1 cellular context compared by ENCODE assay signal in the genomic region with DNA sequence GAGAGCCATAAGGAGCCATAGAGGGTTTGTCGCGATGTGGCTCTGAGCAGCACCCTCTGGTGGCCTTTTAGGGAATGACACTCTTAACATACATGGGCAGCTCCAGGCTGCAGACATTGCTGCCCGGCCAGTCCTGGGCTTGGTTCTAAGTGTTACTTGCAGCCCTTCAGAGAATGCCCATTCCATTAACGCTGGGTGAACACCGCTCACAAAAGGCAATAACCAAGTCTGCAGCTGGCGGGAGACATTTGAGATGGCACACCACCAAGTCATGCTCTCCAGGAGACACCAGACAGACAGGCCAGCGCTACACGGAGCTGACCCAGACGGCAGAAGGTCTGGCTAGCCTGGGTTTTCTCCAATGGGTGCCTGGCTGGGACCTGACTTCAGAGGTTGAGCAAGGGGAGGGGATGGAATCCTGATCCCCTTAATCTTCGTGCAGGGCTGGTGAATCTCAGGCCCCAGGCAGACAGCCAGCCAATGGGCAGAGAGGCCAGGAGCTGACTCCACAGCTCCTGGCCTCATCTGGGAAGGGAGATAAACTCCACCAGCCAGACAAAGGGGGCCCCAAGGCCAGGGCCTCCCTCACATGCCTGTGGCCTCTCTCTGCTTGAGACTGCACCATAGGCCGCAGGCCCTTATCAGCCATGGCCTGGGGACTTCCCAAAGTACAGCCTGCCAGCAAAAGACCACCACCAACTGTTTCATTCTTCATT.
TF ChIP-seq lines count a peak whose summit lies in the region.

No MANE protein-coding gene starts in this region.

TF ChIP-seq in HepG2, 621 proteins besides CTCF, POLR2A, EP300 and RAD21 (continued from another document and continues in another):
- TF ChIP-seq, protein P1, sequence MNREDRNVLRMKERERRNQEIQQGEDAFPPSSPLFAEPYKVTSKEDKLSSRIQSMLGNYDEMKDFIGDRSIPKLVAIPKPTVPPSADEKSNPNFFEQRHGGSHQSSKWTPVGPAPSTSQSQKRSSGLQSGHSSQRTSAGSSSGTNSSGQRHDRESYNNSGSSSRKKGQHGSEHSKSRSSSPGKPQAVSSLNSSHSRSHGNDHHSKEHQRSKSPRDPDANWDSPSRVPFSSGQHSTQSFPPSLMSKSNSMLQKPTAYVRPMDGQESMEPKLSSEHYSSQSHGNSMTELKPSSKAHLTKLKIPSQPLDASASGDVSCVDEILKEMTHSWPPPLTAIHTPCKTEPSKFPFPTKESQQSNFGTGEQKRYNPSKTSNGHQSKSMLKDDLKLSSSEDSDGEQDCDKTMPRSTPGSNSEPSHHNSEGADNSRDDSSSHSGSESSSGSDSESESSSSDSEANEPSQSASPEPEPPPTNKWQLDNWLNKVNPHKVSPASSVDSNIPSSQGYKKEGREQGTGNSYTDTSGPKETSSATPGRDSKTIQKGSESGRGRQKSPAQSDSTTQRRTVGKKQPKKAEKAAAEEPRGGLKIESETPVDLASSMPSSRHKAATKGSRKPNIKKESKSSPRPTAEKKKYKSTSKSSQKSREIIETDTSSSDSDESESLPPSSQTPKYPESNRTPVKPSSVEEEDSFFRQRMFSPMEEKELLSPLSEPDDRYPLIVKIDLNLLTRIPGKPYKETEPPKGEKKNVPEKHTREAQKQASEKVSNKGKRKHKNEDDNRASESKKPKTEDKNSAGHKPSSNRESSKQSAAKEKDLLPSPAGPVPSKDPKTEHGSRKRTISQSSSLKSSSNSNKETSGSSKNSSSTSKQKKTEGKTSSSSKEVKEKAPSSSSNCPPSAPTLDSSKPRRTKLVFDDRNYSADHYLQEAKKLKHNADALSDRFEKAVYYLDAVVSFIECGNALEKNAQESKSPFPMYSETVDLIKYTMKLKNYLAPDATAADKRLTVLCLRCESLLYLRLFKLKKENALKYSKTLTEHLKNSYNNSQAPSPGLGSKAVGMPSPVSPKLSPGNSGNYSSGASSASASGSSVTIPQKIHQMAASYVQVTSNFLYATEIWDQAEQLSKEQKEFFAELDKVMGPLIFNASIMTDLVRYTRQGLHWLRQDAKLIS (CRISPR knock-in tag; IDR thresholded peaks at IDR 0.05), result no peak
- TF ChIP-seq RBFOX2 (IDR thresholded peaks at IDR 0.05; ENCODE audit: low read depth, low read length) (no peak), MLLT10 (CRISPR knock-in tag; IDR thresholded peaks at IDR 0.05) (no peak), RXRB (CRISPR knock-in tag; IDR thresholded peaks at IDR 0.05; ENCODE audit: borderline replicate concordance) (0 out of 2 replicates have a peak, but pooled peaks have one; percentile 25), PLRG1 (conservative IDR thresholded peaks at IDR 0.05) (no peak), HNRNPUL1 (IDR thresholded peaks at IDR 0.05; ENCODE audit: low read depth, low read length) (no peak), ZNF552 (CRISPR knock-in tag; IDR thresholded peaks at IDR 0.05; ENCODE audit: borderline replicate concordance) (no peak), ZNF383 (CRISPR knock-in tag; IDR thresholded peaks at IDR 0.05; ENCODE audit: borderline replicate concordance) (no peak), PHB2 (IDR thresholded peaks at IDR 0.05; ENCODE audit: partially characterized antibody) (no peak), MAZ (IDR thresholded peaks at IDR 0.05; ENCODE audit: borderline replicate concordance, low read depth, low read length) (peak; percentile 42; the same call in 1 of the 2 replicates), MAZ (CRISPR knock-in tag; IDR thresholded peaks at IDR 0.05; ENCODE audit: low read depth) (no peak), HNRNPL (IDR thresholded peaks at IDR 0.05; ENCODE audit: low read depth, low read length) (0 out of 2 replicates have a peak, but pooled peaks have one; percentile 15), KDM4B (CRISPR knock-in tag; IDR thresholded peaks at IDR 0.05) (no peak), ZFP36L2 (CRISPR knock-in tag; IDR thresholded peaks at IDR 0.05) (no peak), TRIM24 (CRISPR knock-in tag; IDR thresholded peaks at IDR 0.05) (no peak), ZNF7 (CRISPR knock-in tag; IDR thresholded peaks at IDR 0.05) (no peak), KLF9 (CRISPR knock-in tag; IDR thresholded peaks at IDR 0.05; ENCODE audit: low read depth) (no peak)
- TF ChIP-seq, protein P2, sequence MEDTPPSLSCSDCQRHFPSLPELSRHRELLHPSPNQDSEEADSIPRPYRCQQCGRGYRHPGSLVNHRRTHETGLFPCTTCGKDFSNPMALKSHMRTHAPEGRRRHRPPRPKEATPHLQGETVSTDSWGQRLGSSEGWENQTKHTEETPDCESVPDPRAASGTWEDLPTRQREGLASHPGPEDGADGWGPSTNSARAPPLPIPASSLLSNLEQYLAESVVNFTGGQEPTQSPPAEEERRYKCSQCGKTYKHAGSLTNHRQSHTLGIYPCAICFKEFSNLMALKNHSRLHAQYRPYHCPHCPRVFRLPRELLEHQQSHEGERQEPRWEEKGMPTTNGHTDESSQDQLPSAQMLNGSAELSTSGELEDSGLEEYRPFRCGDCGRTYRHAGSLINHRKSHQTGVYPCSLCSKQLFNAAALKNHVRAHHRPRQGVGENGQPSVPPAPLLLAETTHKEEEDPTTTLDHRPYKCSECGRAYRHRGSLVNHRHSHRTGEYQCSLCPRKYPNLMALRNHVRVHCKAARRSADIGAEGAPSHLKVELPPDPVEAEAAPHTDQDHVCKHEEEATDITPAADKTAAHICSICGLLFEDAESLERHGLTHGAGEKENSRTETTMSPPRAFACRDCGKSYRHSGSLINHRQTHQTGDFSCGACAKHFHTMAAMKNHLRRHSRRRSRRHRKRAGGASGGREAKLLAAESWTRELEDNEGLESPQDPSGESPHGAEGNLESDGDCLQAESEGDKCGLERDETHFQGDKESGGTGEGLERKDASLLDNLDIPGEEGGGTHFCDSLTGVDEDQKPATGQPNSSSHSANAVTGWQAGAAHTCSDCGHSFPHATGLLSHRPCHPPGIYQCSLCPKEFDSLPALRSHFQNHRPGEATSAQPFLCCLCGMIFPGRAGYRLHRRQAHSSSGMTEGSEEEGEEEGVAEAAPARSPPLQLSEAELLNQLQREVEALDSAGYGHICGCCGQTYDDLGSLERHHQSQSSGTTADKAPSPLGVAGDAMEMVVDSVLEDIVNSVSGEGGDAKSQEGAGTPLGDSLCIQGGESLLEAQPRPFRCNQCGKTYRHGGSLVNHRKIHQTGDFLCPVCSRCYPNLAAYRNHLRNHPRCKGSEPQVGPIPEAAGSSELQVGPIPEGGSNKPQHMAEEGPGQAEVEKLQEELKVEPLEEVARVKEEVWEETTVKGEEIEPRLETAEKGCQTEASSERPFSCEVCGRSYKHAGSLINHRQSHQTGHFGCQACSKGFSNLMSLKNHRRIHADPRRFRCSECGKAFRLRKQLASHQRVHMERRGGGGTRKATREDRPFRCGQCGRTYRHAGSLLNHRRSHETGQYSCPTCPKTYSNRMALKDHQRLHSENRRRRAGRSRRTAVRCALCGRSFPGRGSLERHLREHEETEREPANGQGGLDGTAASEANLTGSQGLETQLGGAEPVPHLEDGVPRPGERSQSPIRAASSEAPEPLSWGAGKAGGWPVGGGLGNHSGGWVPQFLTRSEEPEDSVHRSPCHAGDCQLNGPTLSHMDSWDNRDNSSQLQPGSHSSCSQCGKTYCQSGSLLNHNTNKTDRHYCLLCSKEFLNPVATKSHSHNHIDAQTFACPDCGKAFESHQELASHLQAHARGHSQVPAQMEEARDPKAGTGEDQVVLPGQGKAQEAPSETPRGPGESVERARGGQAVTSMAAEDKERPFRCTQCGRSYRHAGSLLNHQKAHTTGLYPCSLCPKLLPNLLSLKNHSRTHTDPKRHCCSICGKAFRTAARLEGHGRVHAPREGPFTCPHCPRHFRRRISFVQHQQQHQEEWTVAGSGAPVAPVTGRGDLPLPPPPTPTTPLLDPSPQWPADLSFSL (CRISPR knock-in tag; IDR thresholded peaks at IDR 0.05), result no peak; the same call in 1 of the 2 replicates
- TF ChIP-seq, protein P3, sequence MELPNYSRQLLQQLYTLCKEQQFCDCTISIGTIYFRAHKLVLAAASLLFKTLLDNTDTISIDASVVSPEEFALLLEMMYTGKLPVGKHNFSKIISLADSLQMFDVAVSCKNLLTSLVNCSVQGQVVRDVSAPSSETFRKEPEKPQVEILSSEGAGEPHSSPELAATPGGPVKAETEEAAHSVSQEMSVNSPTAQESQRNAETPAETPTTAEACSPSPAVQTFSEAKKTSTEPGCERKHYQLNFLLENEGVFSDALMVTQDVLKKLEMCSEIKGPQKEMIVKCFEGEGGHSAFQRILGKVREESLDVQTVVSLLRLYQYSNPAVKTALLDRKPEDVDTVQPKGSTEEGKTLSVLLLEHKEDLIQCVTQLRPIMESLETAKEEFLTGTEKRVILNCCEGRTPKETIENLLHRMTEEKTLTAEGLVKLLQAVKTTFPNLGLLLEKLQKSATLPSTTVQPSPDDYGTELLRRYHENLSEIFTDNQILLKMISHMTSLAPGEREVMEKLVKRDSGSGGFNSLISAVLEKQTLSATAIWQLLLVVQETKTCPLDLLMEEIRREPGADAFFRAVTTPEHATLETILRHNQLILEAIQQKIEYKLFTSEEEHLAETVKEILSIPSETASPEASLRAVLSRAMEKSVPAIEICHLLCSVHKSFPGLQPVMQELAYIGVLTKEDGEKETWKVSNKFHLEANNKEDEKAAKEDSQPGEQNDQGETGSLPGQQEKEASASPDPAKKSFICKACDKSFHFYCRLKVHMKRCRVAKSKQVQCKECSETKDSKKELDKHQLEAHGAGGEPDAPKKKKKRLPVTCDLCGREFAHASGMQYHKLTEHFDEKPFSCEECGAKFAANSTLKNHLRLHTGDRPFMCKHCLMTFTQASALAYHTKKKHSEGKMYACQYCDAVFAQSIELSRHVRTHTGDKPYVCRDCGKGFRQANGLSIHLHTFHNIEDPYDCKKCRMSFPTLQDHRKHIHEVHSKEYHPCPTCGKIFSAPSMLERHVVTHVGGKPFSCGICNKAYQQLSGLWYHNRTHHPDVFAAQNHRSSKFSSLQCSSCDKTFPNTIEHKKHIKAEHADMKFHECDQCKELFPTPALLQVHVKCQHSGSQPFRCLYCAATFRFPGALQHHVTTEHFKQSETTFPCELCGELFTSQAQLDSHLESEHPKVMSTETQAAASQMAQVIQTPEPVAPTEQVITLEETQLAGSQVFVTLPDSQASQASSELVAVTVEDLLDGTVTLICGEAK (IDR thresholded peaks at IDR 0.05), result no peak
- TF ChIP-seq, protein P3 (CRISPR knock-in tag; IDR thresholded peaks at IDR 0.05), result no peak
- TF ChIP-seq, protein P4, sequence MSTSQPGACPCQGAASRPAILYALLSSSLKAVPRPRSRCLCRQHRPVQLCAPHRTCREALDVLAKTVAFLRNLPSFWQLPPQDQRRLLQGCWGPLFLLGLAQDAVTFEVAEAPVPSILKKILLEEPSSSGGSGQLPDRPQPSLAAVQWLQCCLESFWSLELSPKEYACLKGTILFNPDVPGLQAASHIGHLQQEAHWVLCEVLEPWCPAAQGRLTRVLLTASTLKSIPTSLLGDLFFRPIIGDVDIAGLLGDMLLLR (CRISPR knock-in tag; IDR thresholded peaks at IDR 0.05), result no peak
- TF ChIP-seq, protein P5, sequence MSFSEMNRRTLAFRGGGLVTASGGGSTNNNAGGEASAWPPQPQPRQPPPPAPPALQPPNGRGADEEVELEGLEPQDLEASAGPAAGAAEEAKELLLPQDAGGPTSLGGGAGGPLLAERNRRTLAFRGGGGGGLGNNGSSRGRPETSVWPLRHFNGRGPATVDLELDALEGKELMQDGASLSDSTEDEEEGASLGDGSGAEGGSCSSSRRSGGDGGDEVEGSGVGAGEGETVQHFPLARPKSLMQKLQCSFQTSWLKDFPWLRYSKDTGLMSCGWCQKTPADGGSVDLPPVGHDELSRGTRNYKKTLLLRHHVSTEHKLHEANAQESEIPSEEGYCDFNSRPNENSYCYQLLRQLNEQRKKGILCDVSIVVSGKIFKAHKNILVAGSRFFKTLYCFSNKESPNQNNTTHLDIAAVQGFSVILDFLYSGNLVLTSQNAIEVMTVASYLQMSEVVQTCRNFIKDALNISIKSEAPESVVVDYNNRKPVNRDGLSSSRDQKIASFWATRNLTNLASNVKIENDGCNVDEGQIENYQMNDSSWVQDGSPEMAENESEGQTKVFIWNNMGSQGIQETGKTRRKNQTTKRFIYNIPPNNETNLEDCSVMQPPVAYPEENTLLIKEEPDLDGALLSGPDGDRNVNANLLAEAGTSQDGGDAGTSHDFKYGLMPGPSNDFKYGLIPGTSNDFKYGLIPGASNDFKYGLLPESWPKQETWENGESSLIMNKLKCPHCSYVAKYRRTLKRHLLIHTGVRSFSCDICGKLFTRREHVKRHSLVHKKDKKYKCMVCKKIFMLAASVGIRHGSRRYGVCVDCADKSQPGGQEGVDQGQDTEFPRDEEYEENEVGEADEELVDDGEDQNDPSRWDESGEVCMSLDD (CRISPR knock-in tag; IDR thresholded peaks at IDR 0.05; ENCODE audit: borderline replicate concordance), result no peak
- TF ChIP-seq, protein P6, sequence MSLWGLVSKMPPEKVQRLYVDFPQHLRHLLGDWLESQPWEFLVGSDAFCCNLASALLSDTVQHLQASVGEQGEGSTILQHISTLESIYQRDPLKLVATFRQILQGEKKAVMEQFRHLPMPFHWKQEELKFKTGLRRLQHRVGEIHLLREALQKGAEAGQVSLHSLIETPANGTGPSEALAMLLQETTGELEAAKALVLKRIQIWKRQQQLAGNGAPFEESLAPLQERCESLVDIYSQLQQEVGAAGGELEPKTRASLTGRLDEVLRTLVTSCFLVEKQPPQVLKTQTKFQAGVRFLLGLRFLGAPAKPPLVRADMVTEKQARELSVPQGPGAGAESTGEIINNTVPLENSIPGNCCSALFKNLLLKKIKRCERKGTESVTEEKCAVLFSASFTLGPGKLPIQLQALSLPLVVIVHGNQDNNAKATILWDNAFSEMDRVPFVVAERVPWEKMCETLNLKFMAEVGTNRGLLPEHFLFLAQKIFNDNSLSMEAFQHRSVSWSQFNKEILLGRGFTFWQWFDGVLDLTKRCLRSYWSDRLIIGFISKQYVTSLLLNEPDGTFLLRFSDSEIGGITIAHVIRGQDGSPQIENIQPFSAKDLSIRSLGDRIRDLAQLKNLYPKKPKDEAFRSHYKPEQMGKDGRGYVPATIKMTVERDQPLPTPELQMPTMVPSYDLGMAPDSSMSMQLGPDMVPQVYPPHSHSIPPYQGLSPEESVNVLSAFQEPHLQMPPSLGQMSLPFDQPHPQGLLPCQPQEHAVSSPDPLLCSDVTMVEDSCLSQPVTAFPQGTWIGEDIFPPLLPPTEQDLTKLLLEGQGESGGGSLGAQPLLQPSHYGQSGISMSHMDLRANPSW (CRISPR knock-in tag; IDR thresholded peaks at IDR 0.05; ENCODE audit: borderline replicate concordance), result no peak
